Comparison of ENCODE assay signal across 2 cellular contexts in genomic region chr6:166758136-166758704, GRCh38.
TF ChIP-seq lines count a peak whose summit lies in the region.

No MANE protein-coding gene starts in this region.

TF ChIP-seq in IMR-90, 13 proteins besides CTCF, POLR2A, EP300 and RAD21 (continued from another document):
- no peak for TF ChIP-seq FOS (IDR thresholded peaks at IDR 0.05; ENCODE audit: low read depth, low read length)
- TF ChIP-seq SMC3 (IDR thresholded peaks at IDR 0.05; ENCODE audit: low read depth, low read length): no peak
- no peak for TF ChIP-seq NFE2L2 (IDR thresholded peaks at IDR 0.05; ENCODE audit: low read depth, low read length)
- no peak for TF ChIP-seq USF2 (IDR thresholded peaks at IDR 0.05; ENCODE audit: low read depth, low read length)
TF ChIP-seq in IMR-90: peak in this region for 0.

TF ChIP-seq in neural cell, 6 proteins besides CTCF, POLR2A, EP300 and RAD21 (continued from another document):
- no peak for TF ChIP-seq REST (IDR thresholded peaks at IDR 0.05; ENCODE audit: borderline replicate concordance)
- TF ChIP-seq EZH2 (IDR thresholded peaks at IDR 0.05; ENCODE audit: borderline replicate concordance, insufficient read depth, low read length, poor library complexity, severe bottlenecking): no peak
